Comparison of ENCODE assay signal across 1 cellular context in the genomic region with DNA sequence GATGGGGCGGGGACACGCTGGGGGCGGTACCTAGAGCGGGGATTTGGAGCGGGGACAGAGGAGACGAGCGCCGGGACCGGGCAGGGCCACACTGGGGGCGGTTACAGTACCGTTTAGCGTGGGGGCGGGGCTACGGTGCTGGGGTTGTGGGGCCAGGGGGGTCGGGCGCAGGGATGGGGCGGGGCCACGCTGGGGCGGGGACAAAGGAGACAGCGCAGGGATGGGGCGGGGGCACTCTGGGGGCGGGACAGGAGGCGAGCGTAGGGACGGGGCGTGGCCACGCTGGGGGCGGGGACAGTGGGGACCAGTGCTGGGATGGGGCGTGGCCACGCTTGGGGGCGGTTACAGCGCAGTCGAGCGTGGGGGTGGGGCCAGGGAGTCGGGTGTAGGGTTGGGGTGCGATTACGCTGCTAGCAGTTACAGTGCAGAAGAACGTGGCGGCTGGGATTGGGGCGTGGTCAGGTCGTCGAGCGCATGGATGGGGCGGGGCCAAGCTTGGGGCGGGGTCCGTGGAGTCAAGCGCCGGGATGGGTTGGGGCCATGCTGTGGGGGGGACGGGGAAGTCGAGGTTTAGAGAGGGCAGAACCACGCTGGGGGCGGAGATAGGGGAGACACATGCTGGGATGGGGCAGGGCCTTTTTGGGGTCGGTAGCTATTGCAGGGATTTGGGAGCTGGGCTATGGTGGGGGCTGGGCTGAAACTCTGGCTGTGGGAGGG.
TF ChIP-seq lines count a peak whose summit lies in the region.

No MANE protein-coding gene starts in this region.

TF ChIP-seq in HepG2, 621 proteins besides CTCF, POLR2A, EP300 and RAD21 (continued from another document and continues in another):
- TF ChIP-seq, protein P1, sequence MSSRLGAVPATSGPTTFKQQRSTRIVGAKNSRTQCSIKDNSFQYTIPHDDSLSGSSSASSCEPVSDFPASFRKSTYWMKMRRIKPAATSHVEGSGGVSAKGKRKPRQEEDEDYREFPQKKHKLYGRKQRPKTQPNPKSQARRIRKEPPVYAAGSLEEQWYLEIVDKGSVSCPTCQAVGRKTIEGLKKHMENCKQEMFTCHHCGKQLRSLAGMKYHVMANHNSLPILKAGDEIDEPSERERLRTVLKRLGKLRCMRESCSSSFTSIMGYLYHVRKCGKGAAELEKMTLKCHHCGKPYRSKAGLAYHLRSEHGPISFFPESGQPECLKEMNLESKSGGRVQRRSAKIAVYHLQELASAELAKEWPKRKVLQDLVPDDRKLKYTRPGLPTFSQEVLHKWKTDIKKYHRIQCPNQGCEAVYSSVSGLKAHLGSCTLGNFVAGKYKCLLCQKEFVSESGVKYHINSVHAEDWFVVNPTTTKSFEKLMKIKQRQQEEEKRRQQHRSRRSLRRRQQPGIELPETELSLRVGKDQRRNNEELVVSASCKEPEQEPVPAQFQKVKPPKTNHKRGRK (CRISPR knock-in tag; IDR thresholded peaks at IDR 0.05), result no peak
- TF ChIP-seq, protein P2, sequence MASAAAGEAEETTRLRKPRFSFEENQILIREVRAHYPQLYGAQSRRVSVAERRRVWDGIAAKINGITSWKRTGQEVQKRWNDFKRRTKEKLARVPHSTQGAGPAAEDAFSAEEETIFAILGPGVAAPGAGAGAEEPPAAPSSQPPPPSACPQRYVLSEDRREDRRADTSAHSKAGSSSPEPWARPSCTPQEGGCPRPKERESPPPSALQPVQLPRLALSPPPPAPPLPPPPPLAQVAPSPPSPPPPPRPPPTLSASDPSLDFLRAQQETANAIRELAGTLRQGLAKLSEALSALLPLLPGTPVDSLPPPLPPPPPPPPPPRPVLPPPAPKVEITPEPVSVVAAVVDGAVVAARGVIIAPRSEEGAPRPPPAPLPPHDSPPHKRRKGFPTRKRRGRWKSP (CRISPR knock-in tag; IDR thresholded peaks at IDR 0.05), result no peak
- TF ChIP-seq, protein P3, sequence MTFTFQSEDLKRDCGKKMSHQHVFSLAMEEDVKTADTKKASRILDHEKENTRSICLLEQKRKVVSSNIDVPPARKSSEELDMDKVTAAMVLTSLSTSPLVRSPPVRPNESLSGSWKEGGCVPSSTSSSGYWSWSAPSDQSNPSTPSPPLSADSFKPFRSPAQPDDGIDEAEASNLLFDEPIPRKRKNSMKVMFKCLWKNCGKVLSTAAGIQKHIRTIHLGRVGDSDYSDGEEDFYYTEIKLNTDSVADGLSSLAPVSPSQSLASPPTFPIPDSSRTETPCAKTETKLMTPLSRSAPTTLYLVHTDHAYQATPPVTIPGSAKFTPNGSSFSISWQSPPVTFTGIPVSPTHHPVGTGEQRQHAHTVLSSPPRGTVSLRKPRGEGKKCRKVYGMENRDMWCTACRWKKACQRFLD (CRISPR knock-in tag; IDR thresholded peaks at IDR 0.05; ENCODE audit: borderline replicate concordance), result 0 out of 2 replicates have a peak, but pooled peaks have one; percentile 0
- TF ChIP-seq MAZ (IDR thresholded peaks at IDR 0.05; ENCODE audit: borderline replicate concordance, low read depth, low read length) (peak; percentile 45; the same call in 1 of the 2 replicates), MAZ (CRISPR knock-in tag; IDR thresholded peaks at IDR 0.05; ENCODE audit: low read depth) (peak; percentile 13; the same call in 1 of the 2 replicates), NFKBIZ (CRISPR knock-in tag; IDR thresholded peaks at IDR 0.05) (no peak), NCOA5 (CRISPR knock-in tag; IDR thresholded peaks at IDR 0.05) (no peak), RBFOX2 (IDR thresholded peaks at IDR 0.05; ENCODE audit: low read depth, low read length) (no peak; the same call in 1 of the 2 replicates), KMT2A (CRISPR knock-in tag; IDR thresholded peaks at IDR 0.05) (no peak), DPF2 (CRISPR knock-in tag; IDR thresholded peaks at IDR 0.05; ENCODE audit: borderline replicate concordance, low read depth) (no peak), ZNF225 (CRISPR knock-in tag; IDR thresholded peaks at IDR 0.05) (no peak), ZNF101 (CRISPR knock-in tag; IDR thresholded peaks at IDR 0.05; ENCODE audit: borderline replicate concordance, low read depth) (no peak), YY1 (IDR thresholded peaks at IDR 0.05; ENCODE audit: insufficient read depth, insufficient replicate concordance, low read depth, low read length) (peak; percentile 42), ATRX (CRISPR knock-in tag; IDR thresholded peaks at IDR 0.05; ENCODE audit: borderline replicate concordance) (no peak), ZNF468 (CRISPR knock-in tag; IDR thresholded peaks at IDR 0.05) (no peak), NFATC3 (CRISPR knock-in tag; IDR thresholded peaks at IDR 0.05) (no peak), ELF4 (CRISPR knock-in tag; IDR thresholded peaks at IDR 0.05; ENCODE audit: borderline replicate concordance) (no peak), ZBTB42 (CRISPR knock-in tag; IDR thresholded peaks at IDR 0.05) (no peak), ZNF563 (CRISPR knock-in tag; IDR thresholded peaks at IDR 0.05) (no peak), FOXC1 (CRISPR knock-in tag; IDR thresholded peaks at IDR 0.05; ENCODE audit: borderline replicate concordance) (no peak), RFX3 (CRISPR knock-in tag; IDR thresholded peaks at IDR 0.05) (no peak), TEAD2 (CRISPR knock-in tag; IDR thresholded peaks at IDR 0.05) (no peak), CENPT (CRISPR knock-in tag; IDR thresholded peaks at IDR 0.05; ENCODE audit: low read depth) (peak; percentile 2; the same call in 1 of the 2 replicates), GPN1 (CRISPR knock-in tag; IDR thresholded peaks at IDR 0.05; ENCODE audit: borderline replicate concordance) (no peak), ZNF567 (CRISPR knock-in tag; IDR thresholded peaks at IDR 0.05; ENCODE audit: borderline replicate concordance) (0 out of 2 replicates have a peak, but pooled peaks have one; percentile 1), ELF3 (CRISPR knock-in tag; IDR thresholded peaks at IDR 0.05) (no peak), PRPF4 (IDR thresholded peaks at IDR 0.05; ENCODE audit: low read depth, low read length, poor library complexity, severe bottlenecking) (no peak), LCORL (IDR thresholded peaks at IDR 0.05) (no peak), LCORL (CRISPR knock-in tag; IDR thresholded peaks at IDR 0.05) (0 out of 2 replicates have a peak, but pooled peaks have one; percentile 9)
- TF ChIP-seq, protein P4, sequence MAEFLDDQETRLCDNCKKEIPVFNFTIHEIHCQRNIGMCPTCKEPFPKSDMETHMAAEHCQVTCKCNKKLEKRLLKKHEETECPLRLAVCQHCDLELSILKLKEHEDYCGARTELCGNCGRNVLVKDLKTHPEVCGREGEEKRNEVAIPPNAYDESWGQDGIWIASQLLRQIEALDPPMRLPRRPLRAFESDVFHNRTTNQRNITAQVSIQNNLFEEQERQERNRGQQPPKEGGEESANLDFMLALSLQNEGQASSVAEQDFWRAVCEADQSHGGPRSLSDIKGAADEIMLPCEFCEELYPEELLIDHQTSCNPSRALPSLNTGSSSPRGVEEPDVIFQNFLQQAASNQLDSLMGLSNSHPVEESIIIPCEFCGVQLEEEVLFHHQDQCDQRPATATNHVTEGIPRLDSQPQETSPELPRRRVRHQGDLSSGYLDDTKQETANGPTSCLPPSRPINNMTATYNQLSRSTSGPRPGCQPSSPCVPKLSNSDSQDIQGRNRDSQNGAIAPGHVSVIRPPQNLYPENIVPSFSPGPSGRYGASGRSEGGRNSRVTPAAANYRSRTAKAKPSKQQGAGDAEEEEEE (CRISPR knock-in tag; IDR thresholded peaks at IDR 0.05; ENCODE audit: borderline replicate concordance), result no peak
- TF ChIP-seq, protein P5, sequence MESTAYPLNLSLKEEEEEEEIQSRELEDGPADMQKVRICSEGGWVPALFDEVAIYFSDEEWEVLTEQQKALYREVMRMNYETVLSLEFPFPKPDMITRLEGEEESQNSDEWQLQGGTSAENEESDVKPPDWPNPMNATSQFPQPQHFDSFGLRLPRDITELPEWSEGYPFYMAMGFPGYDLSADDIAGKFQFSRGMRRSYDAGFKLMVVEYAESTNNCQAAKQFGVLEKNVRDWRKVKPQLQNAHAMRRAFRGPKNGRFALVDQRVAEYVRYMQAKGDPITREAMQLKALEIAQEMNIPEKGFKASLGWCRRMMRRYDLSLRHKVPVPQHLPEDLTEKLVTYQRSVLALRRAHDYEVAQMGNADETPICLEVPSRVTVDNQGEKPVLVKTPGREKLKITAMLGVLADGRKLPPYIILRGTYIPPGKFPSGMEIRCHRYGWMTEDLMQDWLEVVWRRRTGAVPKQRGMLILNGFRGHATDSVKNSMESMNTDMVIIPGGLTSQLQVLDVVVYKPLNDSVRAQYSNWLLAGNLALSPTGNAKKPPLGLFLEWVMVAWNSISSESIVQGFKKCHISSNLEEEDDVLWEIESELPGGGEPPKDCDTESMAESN (CRISPR knock-in tag; conservative IDR thresholded peaks at IDR 0.05), result 0 out of 2 replicates have a peak, but pooled peaks have one; percentile 7
- TF ChIP-seq, protein P6, sequence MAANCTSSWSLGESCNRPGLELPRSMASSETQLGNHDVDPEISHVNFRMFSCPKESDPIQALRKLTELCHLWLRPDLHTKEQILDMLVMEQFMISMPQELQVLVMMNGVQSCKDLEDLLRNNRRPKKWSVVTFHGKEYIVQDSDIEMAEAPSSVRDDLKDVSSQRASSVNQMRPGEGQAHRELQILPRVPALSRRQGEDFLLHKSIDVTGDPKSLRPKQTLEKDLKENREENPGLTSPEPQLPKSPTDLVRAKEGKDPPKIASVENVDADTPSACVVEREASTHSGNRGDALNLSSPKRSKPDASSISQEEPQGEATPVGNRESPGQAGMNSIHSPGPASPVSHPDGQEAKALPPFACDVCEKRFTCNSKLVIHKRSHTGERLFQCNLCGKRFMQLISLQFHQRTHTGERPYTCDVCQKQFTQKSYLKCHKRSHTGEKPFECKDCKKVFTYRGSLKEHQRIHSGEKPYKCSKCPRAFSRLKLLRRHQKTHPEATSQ (CRISPR knock-in tag; IDR thresholded peaks at IDR 0.05; ENCODE audit: borderline replicate concordance), result no peak
- TF ChIP-seq, protein P7, sequence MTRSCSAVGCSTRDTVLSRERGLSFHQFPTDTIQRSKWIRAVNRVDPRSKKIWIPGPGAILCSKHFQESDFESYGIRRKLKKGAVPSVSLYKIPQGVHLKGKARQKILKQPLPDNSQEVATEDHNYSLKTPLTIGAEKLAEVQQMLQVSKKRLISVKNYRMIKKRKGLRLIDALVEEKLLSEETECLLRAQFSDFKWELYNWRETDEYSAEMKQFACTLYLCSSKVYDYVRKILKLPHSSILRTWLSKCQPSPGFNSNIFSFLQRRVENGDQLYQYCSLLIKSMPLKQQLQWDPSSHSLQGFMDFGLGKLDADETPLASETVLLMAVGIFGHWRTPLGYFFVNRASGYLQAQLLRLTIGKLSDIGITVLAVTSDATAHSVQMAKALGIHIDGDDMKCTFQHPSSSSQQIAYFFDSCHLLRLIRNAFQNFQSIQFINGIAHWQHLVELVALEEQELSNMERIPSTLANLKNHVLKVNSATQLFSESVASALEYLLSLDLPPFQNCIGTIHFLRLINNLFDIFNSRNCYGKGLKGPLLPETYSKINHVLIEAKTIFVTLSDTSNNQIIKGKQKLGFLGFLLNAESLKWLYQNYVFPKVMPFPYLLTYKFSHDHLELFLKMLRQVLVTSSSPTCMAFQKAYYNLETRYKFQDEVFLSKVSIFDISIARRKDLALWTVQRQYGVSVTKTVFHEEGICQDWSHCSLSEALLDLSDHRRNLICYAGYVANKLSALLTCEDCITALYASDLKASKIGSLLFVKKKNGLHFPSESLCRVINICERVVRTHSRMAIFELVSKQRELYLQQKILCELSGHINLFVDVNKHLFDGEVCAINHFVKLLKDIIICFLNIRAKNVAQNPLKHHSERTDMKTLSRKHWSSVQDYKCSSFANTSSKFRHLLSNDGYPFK (CRISPR knock-in tag; IDR thresholded peaks at IDR 0.05; ENCODE audit: borderline replicate concordance), result no peak
- TF ChIP-seq, protein P8, sequence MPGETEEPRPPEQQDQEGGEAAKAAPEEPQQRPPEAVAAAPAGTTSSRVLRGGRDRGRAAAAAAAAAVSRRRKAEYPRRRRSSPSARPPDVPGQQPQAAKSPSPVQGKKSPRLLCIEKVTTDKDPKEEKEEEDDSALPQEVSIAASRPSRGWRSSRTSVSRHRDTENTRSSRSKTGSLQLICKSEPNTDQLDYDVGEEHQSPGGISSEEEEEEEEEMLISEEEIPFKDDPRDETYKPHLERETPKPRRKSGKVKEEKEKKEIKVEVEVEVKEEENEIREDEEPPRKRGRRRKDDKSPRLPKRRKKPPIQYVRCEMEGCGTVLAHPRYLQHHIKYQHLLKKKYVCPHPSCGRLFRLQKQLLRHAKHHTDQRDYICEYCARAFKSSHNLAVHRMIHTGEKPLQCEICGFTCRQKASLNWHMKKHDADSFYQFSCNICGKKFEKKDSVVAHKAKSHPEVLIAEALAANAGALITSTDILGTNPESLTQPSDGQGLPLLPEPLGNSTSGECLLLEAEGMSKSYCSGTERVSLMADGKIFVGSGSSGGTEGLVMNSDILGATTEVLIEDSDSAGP (CRISPR knock-in tag; IDR thresholded peaks at IDR 0.05; ENCODE audit: borderline replicate concordance), result no peak
- TF ChIP-seq, protein P9, sequence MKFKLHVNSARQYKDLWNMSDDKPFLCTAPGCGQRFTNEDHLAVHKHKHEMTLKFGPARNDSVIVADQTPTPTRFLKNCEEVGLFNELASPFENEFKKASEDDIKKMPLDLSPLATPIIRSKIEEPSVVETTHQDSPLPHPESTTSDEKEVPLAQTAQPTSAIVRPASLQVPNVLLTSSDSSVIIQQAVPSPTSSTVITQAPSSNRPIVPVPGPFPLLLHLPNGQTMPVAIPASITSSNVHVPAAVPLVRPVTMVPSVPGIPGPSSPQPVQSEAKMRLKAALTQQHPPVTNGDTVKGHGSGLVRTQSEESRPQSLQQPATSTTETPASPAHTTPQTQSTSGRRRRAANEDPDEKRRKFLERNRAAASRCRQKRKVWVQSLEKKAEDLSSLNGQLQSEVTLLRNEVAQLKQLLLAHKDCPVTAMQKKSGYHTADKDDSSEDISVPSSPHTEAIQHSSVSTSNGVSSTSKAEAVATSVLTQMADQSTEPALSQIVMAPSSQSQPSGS (CRISPR knock-in tag; IDR thresholded peaks at IDR 0.05), result no peak
- TF ChIP-seq, protein P10, sequence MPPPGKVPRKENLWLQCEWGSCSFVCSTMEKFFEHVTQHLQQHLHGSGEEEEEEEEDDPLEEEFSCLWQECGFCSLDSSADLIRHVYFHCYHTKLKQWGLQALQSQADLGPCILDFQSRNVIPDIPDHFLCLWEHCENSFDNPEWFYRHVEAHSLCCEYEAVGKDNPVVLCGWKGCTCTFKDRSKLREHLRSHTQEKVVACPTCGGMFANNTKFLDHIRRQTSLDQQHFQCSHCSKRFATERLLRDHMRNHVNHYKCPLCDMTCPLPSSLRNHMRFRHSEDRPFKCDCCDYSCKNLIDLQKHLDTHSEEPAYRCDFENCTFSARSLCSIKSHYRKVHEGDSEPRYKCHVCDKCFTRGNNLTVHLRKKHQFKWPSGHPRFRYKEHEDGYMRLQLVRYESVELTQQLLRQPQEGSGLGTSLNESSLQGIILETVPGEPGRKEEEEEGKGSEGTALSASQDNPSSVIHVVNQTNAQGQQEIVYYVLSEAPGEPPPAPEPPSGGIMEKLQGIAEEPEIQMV (CRISPR knock-in tag; IDR thresholded peaks at IDR 0.05; ENCODE audit: low read depth), result no peak
- TF ChIP-seq, protein P11, sequence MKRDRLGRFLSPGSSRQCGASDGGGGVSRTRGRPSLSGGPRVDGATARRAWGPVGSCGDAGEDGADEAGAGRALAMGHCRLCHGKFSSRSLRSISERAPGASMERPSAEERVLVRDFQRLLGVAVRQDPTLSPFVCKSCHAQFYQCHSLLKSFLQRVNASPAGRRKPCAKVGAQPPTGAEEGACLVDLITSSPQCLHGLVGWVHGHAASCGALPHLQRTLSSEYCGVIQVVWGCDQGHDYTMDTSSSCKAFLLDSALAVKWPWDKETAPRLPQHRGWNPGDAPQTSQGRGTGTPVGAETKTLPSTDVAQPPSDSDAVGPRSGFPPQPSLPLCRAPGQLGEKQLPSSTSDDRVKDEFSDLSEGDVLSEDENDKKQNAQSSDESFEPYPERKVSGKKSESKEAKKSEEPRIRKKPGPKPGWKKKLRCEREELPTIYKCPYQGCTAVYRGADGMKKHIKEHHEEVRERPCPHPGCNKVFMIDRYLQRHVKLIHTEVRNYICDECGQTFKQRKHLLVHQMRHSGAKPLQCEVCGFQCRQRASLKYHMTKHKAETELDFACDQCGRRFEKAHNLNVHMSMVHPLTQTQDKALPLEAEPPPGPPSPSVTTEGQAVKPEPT (CRISPR knock-in tag; IDR thresholded peaks at IDR 0.05; ENCODE audit: low read depth), result no peak
